In genomic region chr21:44751799-44752636, GRCh38 we compare ENCODE assay signal across 2 cellular contexts.
TF ChIP-seq lines count a peak whose summit lies in the region.

No MANE protein-coding gene starts in this region.

TF ChIP-seq in H1, 55 proteins besides CTCF, POLR2A, EP300 and RAD21:
- TF ChIP-seq TCF12 (IDR thresholded peaks at IDR 0.05; ENCODE audit: low read depth, low read length) (no peak), BACH1 (IDR thresholded peaks at IDR 0.05; ENCODE audit: low read length) (no peak), MAFK (IDR thresholded peaks at IDR 0.05; ENCODE audit: low read depth, low read length) (no peak), TEAD4 (IDR thresholded peaks at IDR 0.05; ENCODE audit: low read depth, low read length) (no peak), RXRA (IDR thresholded peaks at IDR 0.05; ENCODE audit: insufficient read depth, low read depth, low read length) (no peak), KDM4A (IDR thresholded peaks at IDR 0.05; ENCODE audit: low read depth, low read length, severe bottlenecking) (no peak), EZH2 (IDR thresholded peaks at IDR 0.05; ENCODE audit: low read depth, low read length, severe bottlenecking) (no peak)

TF ChIP-seq in GM12891, 5 proteins besides CTCF, POLR2A, EP300 and RAD21:
- no peak for TF ChIP-seq PAX5 (IDR thresholded peaks at IDR 0.05; ENCODE audit: insufficient read depth, low read length, severe bottlenecking)
- no peak for TF ChIP-seq SPI1 (IDR thresholded peaks at IDR 0.05; ENCODE audit: low read depth, low read length)
- TF ChIP-seq TAF1 (IDR thresholded peaks at IDR 0.05; ENCODE audit: low read depth, low read length): no peak
- no peak for TF ChIP-seq POU2F2 (IDR thresholded peaks at IDR 0.05; ENCODE audit: low read depth, low read length)
- TF ChIP-seq POLR2AphosphoS5 (IDR thresholded peaks at IDR 0.05; ENCODE audit: low read depth, low read length): no peak
